12 cellular contexts compared by ENCODE assay signal in the genomic region with DNA sequence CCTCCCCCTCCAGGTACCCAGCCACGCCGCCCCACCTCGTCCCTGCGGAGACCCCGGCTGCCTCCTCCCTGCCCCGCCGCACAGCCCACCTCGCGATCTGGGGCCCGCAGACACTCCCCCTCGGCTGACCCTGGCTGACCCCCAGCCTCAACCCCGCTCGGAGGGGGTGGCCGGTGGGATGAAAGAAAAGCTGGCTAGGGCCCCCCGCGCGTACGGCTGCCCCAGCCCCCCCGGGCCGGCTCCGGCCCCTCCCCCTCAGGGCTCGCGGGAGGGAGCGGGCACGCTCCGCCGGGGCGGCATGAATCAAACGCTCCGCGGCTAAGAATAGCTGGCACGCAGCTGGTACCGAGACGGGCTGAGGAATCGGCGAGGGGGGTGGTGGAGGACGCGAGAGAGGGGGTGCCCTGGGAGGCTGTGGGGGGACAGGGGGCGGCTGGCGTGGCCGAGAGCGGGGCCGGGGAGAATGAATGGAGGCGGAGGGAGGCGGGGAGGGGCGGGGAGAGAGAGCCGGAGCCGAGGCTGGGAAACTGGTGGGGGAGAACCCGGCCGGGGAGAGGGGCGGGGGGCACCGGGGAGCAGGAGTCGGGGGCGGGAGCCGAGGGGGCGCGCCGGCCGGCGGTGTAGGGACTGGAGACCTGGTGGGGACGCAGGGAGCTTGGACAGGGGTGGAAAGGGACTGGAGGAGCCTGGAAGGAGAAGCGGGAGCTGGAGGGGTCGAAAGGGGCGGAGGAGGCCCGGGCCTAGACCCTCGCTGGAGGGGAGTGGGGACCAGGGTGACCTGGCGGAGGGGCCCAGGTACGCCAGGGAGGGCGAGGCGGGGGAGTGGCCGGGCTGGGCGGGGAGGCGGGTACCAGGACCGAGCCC. TPM values are rescaled to one million over a fixed set of nuclear protein-coding genes. Genes with fewer than 3 reads are reported as not detected.
DNase-seq lines count a peak whose midpoint lies in the region; ATAC-seq and TF ChIP-seq lines count a peak whose summit lies in the region.
"Had no signal": no experiment of that assay in that cellular context is flagged by ENCODE, and none has a peak within 500 bp of the region (broad histone marks: within the 10 kb centered on the region; RNA-seq: fewer than 3 reads in every experiment).

No MANE protein-coding gene starts in this region.

- H3K4me3 ChIP-seq in AG04449 (ENCODE audit: low read depth, low read length) (peak overlapping the region; percentile 62), HFF-Myc (replicated peaks; ENCODE audit: low read depth, low read length) (peak overlapping the region; percentile 41), cardiac fibroblast (replicated peaks in 1 of 2; ENCODE audit: low read depth in 2 of 2, low read length in 2 of 2) (peak overlapping the region; percentile 32 to 49)

- POLR2A ChIA-PET in AG04449 (lab: Yijun Ruan, JAX), result interaction anchor here (0.5 kb wide), 1 partner anchor 9 kb away, joined by 3 read pairs; no protein-coding TSS in a partner anchor
- POLR2A ChIA-PET in naive thymus-derived CD8-positive, alpha-beta T cell (lab: Charles Lee), result interaction anchor here (1.4 kb wide), 3 partner anchors 10 to 86 kb away, joined by 3 to 4 read pairs (median 4); no protein-coding TSS in a partner anchor
- POLR2A ChIA-PET in activated CD4-positive, alpha-beta T cell treated with anti-CD3 and anti-CD28 coated beads, Interleukin-2, amount 10 ng/mL, durations not matched to agents 7 days and 5 days (lab: Charles Lee), result no interaction called here

- peaks cover 32 to 65% (median 50%) of the 10 kb centered on the region in 4 donors for H3K4me1 Mint-ChIP-seq in naive thymus-derived CD8-positive, alpha-beta T cell
- peaks cover 3% of the 10 kb centered on the region for H3K4me1 Mint-ChIP-seq in activated T-helper 2 cell treated with anti-CD3 and anti-CD28 coated beads, Interferon-gamma antibody, Interleukin-2, Interleukin-4, amounts not matched to agents 10 μg/mL and 5 μg/mL and 100 μg/mL, durations not matched to agents 14 hours and 24 hours and 36 hours (ENCODE audit: low read depth)
- H3K4me1 Mint-ChIP-seq in activated CD4-positive, alpha-beta T cell treated with anti-CD3 and anti-CD28 coated beads, Interleukin-2, amount 10 ng/mL, durations not matched to agents 7 days and 5 days, result peaks cover 3% of the 10 kb centered on the region

- H3K36me3 Mint-ChIP-seq in naive thymus-derived CD8-positive, alpha-beta T cell, result no peaks in the 10 kb centered on the region
- H3K36me3 Mint-ChIP-seq in activated T-helper 2 cell treated with anti-CD3 and anti-CD28 coated beads, Interferon-gamma antibody, Interleukin-2, Interleukin-4, amounts not matched to agents 10 μg/mL and 5 μg/mL and 100 μg/mL, durations not matched to agents 14 hours and 24 hours and 36 hours (ENCODE audit: low read depth), result no peaks in the 10 kb centered on the region
- no peaks in the 10 kb centered on the region for H3K36me3 Mint-ChIP-seq in activated CD4-positive, alpha-beta T cell treated with anti-CD3 and anti-CD28 coated beads, Interleukin-2, amount 10 ng/mL, durations not matched to agents 7 days and 5 days (ENCODE audit: low read depth)

- peaks cover 4 to 20% (median 16%) of the 10 kb centered on the region in 5 donors for H3K27me3 Mint-ChIP-seq in naive thymus-derived CD8-positive, alpha-beta T cell
- H3K27me3 Mint-ChIP-seq in activated T-helper 2 cell treated with anti-CD3 and anti-CD28 coated beads, Interferon-gamma antibody, Interleukin-2, Interleukin-4, amounts not matched to agents 10 μg/mL and 5 μg/mL and 100 μg/mL, durations not matched to agents 14 hours and 24 hours and 36 hours (ENCODE audit: low read depth), result peaks cover 61% of the 10 kb centered on the region
- peaks cover 56% of the 10 kb centered on the region for H3K27me3 Mint-ChIP-seq in activated CD4-positive, alpha-beta T cell treated with anti-CD3 and anti-CD28 coated beads, Interleukin-2, amount 10 ng/mL, durations not matched to agents 7 days and 5 days

- intact Hi-C loops in activated T-helper 2 cell treated with anti-CD3 and anti-CD28 coated beads, Interferon-gamma antibody, Interleukin-2, Interleukin-4, amounts not matched to agents 10 μg/mL and 5 μg/mL and 100 μg/mL, durations not matched to agents 14 hours and 24 hours and 36 hours (cut with micrococcal nuclease), result no loop called here

- peak; percentile 21 to 53 for ATAC-seq in naive thymus-derived CD8-positive, alpha-beta T cell

- peak overlapping the region in 9 of 10 donors; percentile 20 to 90 (median 71) for H3K4me3 Mint-ChIP-seq in naive thymus-derived CD8-positive, alpha-beta T cell
- no peak overlapping the region for H3K4me3 Mint-ChIP-seq in activated T-helper 2 cell treated with anti-CD3 and anti-CD28 coated beads, Interferon-gamma antibody, Interleukin-2, Interleukin-4, amounts not matched to agents 10 μg/mL and 5 μg/mL and 100 μg/mL, durations not matched to agents 14 hours and 24 hours and 36 hours (ENCODE audit: low read depth)
- no peak overlapping the region for H3K4me3 Mint-ChIP-seq in activated CD4-positive, alpha-beta T cell treated with anti-CD3 and anti-CD28 coated beads, Interleukin-2, amount 10 ng/mL, durations not matched to agents 7 days and 5 days

- CTCF ChIA-PET in AG04449 (lab: Yijun Ruan, JAX), result interaction anchor here (0.6 to 1.7 kb wide), 3 partner anchors 9 to 15 kb away, joined by 3 to 4 read pairs (median 3); no protein-coding TSS in a partner anchor
- CTCF ChIA-PET in activated CD4-positive, alpha-beta T cell treated with anti-CD3 and anti-CD28 coated beads, Interleukin-2, amount 10 ng/mL, durations not matched to agents 7 days and 5 days (lab: Charles Lee), result no interaction called here

- DNase-seq in AG04449 (ENCODE audit: low read depth, low spot score) (no peak), HFF-Myc (ENCODE audit: extremely low read depth, low read depth) (no peak), cardiac fibroblast (ENCODE audit: low read depth in 2 of 2) (no peak), DMS153 treated with DMSO at 0.1 percent for 48 hours (lab: John Stamatoyannopoulos, UW; ENCODE audit: unreplicated experiment) (no peak), GM19240 (ENCODE audit: insufficient read length, low spot score) (no peak)
- DNase-seq in naive thymus-derived CD8-positive, alpha-beta T cell, result peak in 3 of 10 donors; percentile 30 to 36 (median 30)
- DNase-seq in activated T-helper 2 cell treated with anti-CD3 and anti-CD28 coated beads, Interferon-gamma antibody, Interleukin-2, Interleukin-4, amounts not matched to agents 10 μg/mL and 5 μg/mL and 100 μg/mL, durations not matched to agents 14 hours and 24 hours and 36 hours (ENCODE audit: low spot score), result no peak
- no peak for DNase-seq in activated CD4-positive, alpha-beta T cell treated with anti-CD3 and anti-CD28 coated beads, Interleukin-2, amount 10 ng/mL, durations not matched to agents 7 days and 5 days
- DNase-seq: NCI-H146, T-helper 9 cell had no signal

- no peak for TF ChIP-seq CTCF in AG04449 (IDR thresholded peaks at IDR 0.05; ENCODE audit: insufficient read depth, low read length, missing control alignments)
- TF ChIP-seq CTCF in HFF-Myc (IDR thresholded peaks at IDR 0.05; ENCODE audit: low read depth, low read length, missing control alignments), result no peak
- TF ChIP-seq CTCF in cardiac fibroblast (IDR thresholded peaks at IDR 0.05; ENCODE audit: low read depth, low read length), result no peak

- H3K9me3 Mint-ChIP-seq in naive thymus-derived CD8-positive, alpha-beta T cell, result no peaks in the 10 kb centered on the region
- H3K9me3 Mint-ChIP-seq in activated T-helper 2 cell treated with anti-CD3 and anti-CD28 coated beads, Interferon-gamma antibody, Interleukin-2, Interleukin-4, amounts not matched to agents 10 μg/mL and 5 μg/mL and 100 μg/mL, durations not matched to agents 14 hours and 24 hours and 36 hours, result no peaks in the 10 kb centered on the region
- H3K9me3 Mint-ChIP-seq in activated CD4-positive, alpha-beta T cell treated with anti-CD3 and anti-CD28 coated beads, Interleukin-2, amount 10 ng/mL, durations not matched to agents 7 days and 5 days, result no peaks in the 10 kb centered on the region
- H3K9me3 Mint-ChIP-seq: central memory CD8-positive, alpha-beta T cell had no signal

- peak overlapping the region in 1 of 10 donors; percentile 77 for H3K27ac Mint-ChIP-seq in naive thymus-derived CD8-positive, alpha-beta T cell
- no peak overlapping the region for H3K27ac Mint-ChIP-seq in activated T-helper 2 cell treated with anti-CD3 and anti-CD28 coated beads, Interferon-gamma antibody, Interleukin-2, Interleukin-4, amounts not matched to agents 10 μg/mL and 5 μg/mL and 100 μg/mL, durations not matched to agents 14 hours and 24 hours and 36 hours
- H3K27ac Mint-ChIP-seq in activated CD4-positive, alpha-beta T cell treated with anti-CD3 and anti-CD28 coated beads, Interleukin-2, amount 10 ng/mL, durations not matched to agents 7 days and 5 days, result no peak overlapping the region

RNA-seq across cellular contexts. Expression of a gene that starts 1.1 kb away (rescaled TPM):
- total RNA-seq in naive thymus-derived CD8-positive, alpha-beta T cell, result under 1 TPM; 0.26 to 0.30 TPM
- polyA plus RNA-seq in naive thymus-derived CD8-positive, alpha-beta T cell, result under 1 TPM in 2 of 3 donors, not detected in 1; 0.43 to 0.96 TPM
- not detected in 2 replicates for total RNA-seq in activated T-helper 2 cell treated with anti-CD3 and anti-CD28 coated beads, Interferon-gamma antibody, Interleukin-2, Interleukin-4, amounts not matched to agents 10 μg/mL and 5 μg/mL and 100 μg/mL, durations not matched to agents 14 hours and 24 hours and 36 hours
- total RNA-seq in activated CD4-positive, alpha-beta T cell treated with anti-CD3 and anti-CD28 coated beads, Interleukin-2, amount 10 ng/mL, durations not matched to agents 7 days and 5 days, result not detected

RNA-seq across cellular contexts. Expression of a gene that starts 4.7 kb away (rescaled TPM):
- total RNA-seq in naive thymus-derived CD8-positive, alpha-beta T cell, result 10 to 100 TPM; 12.4 to 14.0 TPM
- polyA plus RNA-seq in naive thymus-derived CD8-positive, alpha-beta T cell, result 10 to 100 TPM in 2 of 3 donors, 1 to 10 TPM in 1; 9.4 to 15.8 (median 11.1) TPM
- 1.2 and 1.7 TPM in 2 replicates for total RNA-seq in activated T-helper 2 cell treated with anti-CD3 and anti-CD28 coated beads, Interferon-gamma antibody, Interleukin-2, Interleukin-4, amounts not matched to agents 10 μg/mL and 5 μg/mL and 100 μg/mL, durations not matched to agents 14 hours and 24 hours and 36 hours
- 1 to 10 TPM; 1.3 to 1.5 TPM for total RNA-seq in activated CD4-positive, alpha-beta T cell treated with anti-CD3 and anti-CD28 coated beads, Interleukin-2, amount 10 ng/mL, durations not matched to agents 7 days and 5 days

RNA-seq across cellular contexts. Expression of a gene that starts 51.8 kb away (rescaled TPM):
- not detected for total RNA-seq in naive thymus-derived CD8-positive, alpha-beta T cell
- polyA plus RNA-seq in naive thymus-derived CD8-positive, alpha-beta T cell, result not detected
- not detected in 2 replicates for total RNA-seq in activated T-helper 2 cell treated with anti-CD3 and anti-CD28 coated beads, Interferon-gamma antibody, Interleukin-2, Interleukin-4, amounts not matched to agents 10 μg/mL and 5 μg/mL and 100 μg/mL, durations not matched to agents 14 hours and 24 hours and 36 hours
- not detected for total RNA-seq in activated CD4-positive, alpha-beta T cell treated with anti-CD3 and anti-CD28 coated beads, Interleukin-2, amount 10 ng/mL, durations not matched to agents 7 days and 5 days
- total RNA-seq: H4 had no signal

Comparison
In these comparisons a context has a peak if more than half of its experiments do, and no peak if none do; other contexts are left out.
1. H3K4me3 Mint-ChIP-seq: peak in naive thymus-derived CD8-positive, alpha-beta T cell (9 of 10); none in activated T-helper 2 cell treated with anti-CD3 and anti-CD28 coated beads, Interferon-gamma antibody, Interleukin-2, Interleukin-4, amounts not matched to agents 10 μg/mL and 5 μg/mL and 100 μg/mL, durations not matched to agents 14 hours and 24 hours and 36 hours (single experiment) and activated CD4-positive, alpha-beta T cell treated with anti-CD3 and anti-CD28 coated beads, Interleukin-2, amount 10 ng/mL, durations not matched to agents 7 days and 5 days (single experiment).
2. Peak in every context shown above with its lines, with median percentiles within 50 percentile points of each other: H3K4me3 ChIP-seq.